In the genomic region with DNA sequence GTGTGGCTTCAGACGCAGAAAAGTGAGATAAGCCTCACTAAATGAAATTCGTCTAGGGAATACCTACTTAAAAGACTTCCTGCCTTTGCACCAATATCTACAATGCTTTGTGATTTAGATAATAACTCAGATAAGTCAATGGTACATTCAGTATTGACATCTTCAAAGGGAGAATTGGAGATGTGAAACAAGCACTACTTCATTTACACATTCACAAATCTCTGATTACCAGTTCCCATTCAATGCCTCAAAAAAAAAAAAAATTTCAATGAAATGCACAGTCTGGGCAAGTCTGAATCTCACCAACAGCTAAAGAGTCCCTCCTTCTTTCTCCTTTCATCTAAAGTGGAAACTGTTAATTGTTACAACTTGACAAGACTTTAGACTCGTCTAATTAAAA, we compare ENCODE assay signal across 11 cellular contexts. TPM values are rescaled to one million over a fixed set of nuclear protein-coding genes. Genes with fewer than 3 reads are reported as not detected.
DNase-seq lines count a peak whose midpoint lies in the region; ATAC-seq and TF ChIP-seq lines count a peak whose summit lies in the region.
"Had no signal": no experiment of that assay in that cellular context is flagged by ENCODE, and none has a peak within 500 bp of the region (broad histone marks: within the 10 kb centered on the region; RNA-seq: fewer than 3 reads in every experiment).

No MANE protein-coding gene starts in this region.

- H3K9me3 ChIP-seq in Karpas-422 (ENCODE audit: low read length) (no peaks in the 10 kb centered on the region), neural progenitor cell (ENCODE audit: low read depth) (no peaks in the 10 kb centered on the region), lower lobe of right lung (no peaks in the 10 kb centered on the region)

- no peak overlapping the region for H3K4me3 Mint-ChIP-seq in CD14-positive monocyte
- H3K4me3 Mint-ChIP-seq in neural progenitor cell: peak overlapping the region; percentile 96

- H4K20me1 ChIP-seq in Karpas-422 (ENCODE audit: insufficient read depth, low read depth, low read length) (peaks cover 65% of the 10 kb centered on the region), neural progenitor cell (ENCODE audit: low read depth) (peaks cover 61% of the 10 kb centered on the region)

- DNase-seq in CD14-positive monocyte (ENCODE audit: low spot score) (no peak), Karpas-422 (no peak), choroid plexus epithelial cell (ENCODE audit: low read depth) (no peak), neural progenitor cell (ENCODE audit: low spot score) (no peak), NK-92 (lab: John Stamatoyannopoulos, UW; ENCODE audit: unreplicated experiment) (no peak), NCI-H1105 treated with DMSO at 0.1 percent for 48 hours (lab: John Stamatoyannopoulos, UW) (no peak), lower lobe of right lung (no peak)
- DNase-seq: GF-D8, NCI-H2107 had no signal

- peak overlapping the region; percentile 96 for H3K4me2 ChIP-seq in Karpas-422 (ENCODE audit: low read depth, low read length, poor library complexity, severe bottlenecking)
- peak overlapping the region; percentile 88 for H3K4me2 ChIP-seq in neural progenitor cell

- H3K36me3 Mint-ChIP-seq in CD14-positive monocyte: peaks cover 36 to 46% of the 10 kb centered on the region in 2 donors
- peaks cover 17% of the 10 kb centered on the region for H3K36me3 Mint-ChIP-seq in neural progenitor cell

- H3K27ac Mint-ChIP-seq in CD14-positive monocyte: peak overlapping the region in 4 of 7 donors; percentile 10 to 50 (median 40)
- H3K27ac Mint-ChIP-seq in neural progenitor cell: no peak overlapping the region

- H3K9ac ChIP-seq in Karpas-422 (ENCODE audit: low read length) (peak overlapping the region; percentile 94; the same call in 1 of the 2 replicates), neural progenitor cell (no peak overlapping the region)

- H3K27me3 ChIP-seq in Karpas-422 (ENCODE audit: low read length): no peaks in the 10 kb centered on the region
- H3K27me3 ChIP-seq in neural progenitor cell: no peaks in the 10 kb centered on the region
- H3K27me3 ChIP-seq in lower lobe of right lung (ENCODE audit: low read depth): no peaks in the 10 kb centered on the region

- no peak for TF ChIP-seq CTCF in CD14-positive monocyte (IDR thresholded peaks at IDR 0.05)
- TF ChIP-seq CTCF in choroid plexus epithelial cell (conservative IDR thresholded peaks at IDR 0.05; ENCODE audit: low read depth, low read length): no peak
- no peak for TF ChIP-seq CTCF in neural progenitor cell (IDR thresholded peaks at IDR 0.05)
- no peak for TF ChIP-seq CTCF in lower lobe of right lung (IDR thresholded peaks at IDR 0.05)

- peaks cover 62% of the 10 kb centered on the region for H3K4me1 ChIP-seq in Karpas-422 (ENCODE audit: low read length)
- peaks cover 21% of the 10 kb centered on the region for H3K4me1 ChIP-seq in neural progenitor cell
- H3K4me1 ChIP-seq in lower lobe of right lung: peaks cover 50% of the 10 kb centered on the region

- ATAC-seq in HG03342 (IDR thresholded peaks at IDR 0.05; ENCODE audit: unreplicated experiment) (no peak), lower lobe of right lung (no peak)

- H3K36me3 ChIP-seq in Karpas-422 (ENCODE audit: insufficient read depth, low read length) (peaks cover 36% of the 10 kb centered on the region; the same call in 1 of the 2 replicates), neural progenitor cell (no peaks in the 10 kb centered on the region), lower lobe of right lung (peaks cover 12% of the 10 kb centered on the region)

- H3K9me2 ChIP-seq in Karpas-422 (replicated peaks; ENCODE audit: insufficient read depth, low read length): no peaks in the 10 kb centered on the region

- H3K27ac ChIP-seq in Karpas-422 (ENCODE audit: low read length) (peak overlapping the region; percentile 93), neural progenitor cell (peak overlapping the region; percentile 86), lower lobe of right lung (no peak overlapping the region)

- peaks cover 23% of the 10 kb centered on the region for H3K4me1 Mint-ChIP-seq in CD14-positive monocyte
- peaks cover 29% of the 10 kb centered on the region for H3K4me1 Mint-ChIP-seq in neural progenitor cell

- H3K27me3 Mint-ChIP-seq in CD14-positive monocyte (ENCODE audit: low read depth in 3 of 3) (peaks cover 0 to 2% (median 0%) of the 10 kb centered on the region in 3 donors), neural progenitor cell (ENCODE audit: insufficient read depth, low read depth) (no peaks in the 10 kb centered on the region)

- H3K9me3 Mint-ChIP-seq in CD14-positive monocyte (no peaks in the 10 kb centered on the region), neural progenitor cell (no peaks in the 10 kb centered on the region)

- H3F3A ChIP-seq in neural progenitor cell (ENCODE audit: low read depth): peaks cover 76% of the 10 kb centered on the region

- peaks cover 81% of the 10 kb centered on the region for H3K79me2 ChIP-seq in Karpas-422 (ENCODE audit: low read length)
- H3K79me2 ChIP-seq in neural progenitor cell (ENCODE audit: low read depth): peaks cover 86% of the 10 kb centered on the region

- H2AFZ ChIP-seq in Karpas-422 (ENCODE audit: low read length) (no peak overlapping the region), neural progenitor cell (replicated peaks) (no peak overlapping the region)

- intact Hi-C loops in CD14-positive monocyte (cut with micrococcal nuclease) (loop anchor here in 1 of 2 donors (2.0 kb wide), 1 partner anchor 21 kb away; no protein-coding TSS in a partner anchor), lower lobe of right lung (cut with DNase I) (no loop called here)

- peak overlapping the region; percentile 87; the same call in 1 of the 2 replicates for H3K4me3 ChIP-seq in Karpas-422 (ENCODE audit: low read length)
- peak overlapping the region; percentile 2 for H3K4me3 ChIP-seq in choroid plexus epithelial cell (ENCODE audit: low read depth, low read length)
- H3K4me3 ChIP-seq in neural progenitor cell: peak overlapping the region; percentile 80
- H3K4me3 ChIP-seq in lower lobe of right lung: no peak overlapping the region

RNA-seq across cellular contexts. Expression of a gene that starts 3.7 kb away (rescaled TPM):
- 1 to 10 TPM; 1.4 to 2.5 TPM for polyA plus RNA-seq in CD14-positive monocyte
- 38.3 and 44.6 TPM in 2 replicates for total RNA-seq in Karpas-422 (2014; rRNA removed; shearing (Covaris generic); ENCODE audit: low replicate concordance)
- total RNA-seq in neural progenitor cell (ENCODE audit: low replicate concordance): 49.1 and 54.3 TPM in 2 replicates
- total RNA-seq in lower lobe of right lung: 36.2 TPM

RNA-seq across cellular contexts. Expression of a gene that starts 44.8 kb away (rescaled TPM):
- polyA plus RNA-seq in CD14-positive monocyte: 1 to 10 TPM; 3.7 to 4.5 TPM
- 12.9 and 26.5 TPM in 2 replicates for total RNA-seq in Karpas-422 (2014; rRNA removed; shearing (Covaris generic); ENCODE audit: low replicate concordance)
- total RNA-seq in neural progenitor cell (ENCODE audit: low replicate concordance): 25.6 and 36.0 TPM in 2 replicates
- 10.6 TPM for total RNA-seq in lower lobe of right lung

RNA-seq across cellular contexts. Expression of a gene that starts 50.1 kb away (rescaled TPM):
- polyA plus RNA-seq in CD14-positive monocyte: 100 to 1,000 TPM; 244 to 271 TPM
- total RNA-seq in Karpas-422 (2014; rRNA removed; shearing (Covaris generic); ENCODE audit: low replicate concordance): 35.8 and 57.8 TPM in 2 replicates
- total RNA-seq in neural progenitor cell (ENCODE audit: low replicate concordance): 84.0 and 131 TPM in 2 replicates
- 170 TPM for total RNA-seq in lower lobe of right lung

RNA-seq across cellular contexts. Expression of a gene that starts 58.2 kb away (rescaled TPM):
- under 1 TPM; 0.18 to 0.33 TPM for polyA plus RNA-seq in CD14-positive monocyte
- not detected in 2 replicates for total RNA-seq in Karpas-422 (2014; rRNA removed; shearing (Covaris generic); ENCODE audit: low replicate concordance)
- total RNA-seq in neural progenitor cell (ENCODE audit: low replicate concordance): 1.5 and 4.9 TPM in 2 replicates
- total RNA-seq in lower lobe of right lung: not detected
- total RNA-seq: cardiac septum had no signal
